In genomic region chr17:50426814-50427787, GRCh38 we compare ENCODE assay signal across 8 cellular contexts. TPM values are rescaled to one million over a fixed set of nuclear protein-coding genes. Genes with fewer than 3 reads are reported as not detected.
DNase-seq lines count a peak whose midpoint lies in the region; ATAC-seq and TF ChIP-seq lines count a peak whose summit lies in the region.

No MANE protein-coding gene starts in this region.

- H2AFZ ChIP-seq in OCI-LY1 (ENCODE audit: low read length) = no peak overlapping the region

- H3K79me2 ChIP-seq in OCI-LY1 (ENCODE audit: insufficient read depth, low read length) = no peaks in the 10 kb centered on the region

- peak overlapping the region; percentile 64 for H3K9ac ChIP-seq in OCI-LY1 (ENCODE audit: low read length)

- H3K4me2 ChIP-seq in OCI-LY1 (ENCODE audit: low read length) = peak overlapping the region; percentile 95

- H3K4me1 Mint-ChIP-seq in activated naive CD8-positive, alpha-beta T cell (ENCODE audit: low read depth) = peaks cover 20% of the 10 kb centered on the region

- no peaks in the 10 kb centered on the region for H4K20me1 ChIP-seq in OCI-LY1 (ENCODE audit: insufficient read depth, low read length)

- H3K4me3 ChIP-seq in OCI-LY1 (ENCODE audit: low read depth, low read length, poor library complexity, severe bottlenecking) = peak overlapping the region; percentile 60
- H3K4me3 ChIP-seq in right cardiac atrium (ENCODE audit: low read length) = peak overlapping the region; percentile 92
- peak overlapping the region; percentile 66 for H3K4me3 ChIP-seq in retinal pigment epithelial cell (ENCODE audit: low read length)

- no peak for DNase-seq in AG09319 (ENCODE audit: extremely low read depth, low read depth)
- peak; percentile 28 for DNase-seq in GM19240 (ENCODE audit: insufficient read length, low spot score)
- DNase-seq in right cardiac atrium = peak; percentile 28 to 70 (median 57)
- DNase-seq in retinal pigment epithelial cell (ENCODE audit: low read depth) = no peak
- DNase-seq in NCI-H2107 (lab: John Stamatoyannopoulos, UW) = no peak

- no peaks in the 10 kb centered on the region for H3K36me3 Mint-ChIP-seq in activated naive CD8-positive, alpha-beta T cell

- 18% methylated on average over 4 of the region's 4 CpGs for WGBS in right cardiac atrium

- no peaks in the 10 kb centered on the region for H3F3A ChIP-seq in OCI-LY1 (ENCODE audit: insufficient read depth, low read length)

- no peaks in the 10 kb centered on the region for H3K9me2 ChIP-seq in OCI-LY1 (ENCODE audit: low read depth, low read length)

- no peaks in the 10 kb centered on the region for H3K9me3 ChIP-seq in OCI-LY1 (ENCODE audit: low read length)
- no peaks in the 10 kb centered on the region for H3K9me3 ChIP-seq in right cardiac atrium (ENCODE audit: control insufficient read depth, low read length)

- H3K27me3 Mint-ChIP-seq in activated naive CD8-positive, alpha-beta T cell = no peaks in the 10 kb centered on the region

- H3K27ac ChIP-seq in OCI-LY1 (ENCODE audit: low read depth, low read length, poor library complexity, severe bottlenecking) (peak overlapping the region; percentile 50), right cardiac atrium (ENCODE audit: low read length) (peak overlapping the region; percentile 85)

- H3K27me3 ChIP-seq in OCI-LY1 (ENCODE audit: insufficient read depth, low read length) (no peaks in the 10 kb centered on the region), right cardiac atrium (ENCODE audit: control insufficient read depth, insufficient read depth) (no peaks in the 10 kb centered on the region)

- intact Hi-C loops in right cardiac atrium (cut with DNase I) = no loop called here

- H3K36me3 ChIP-seq in OCI-LY1 (ENCODE audit: insufficient read depth, low read length) = no peaks in the 10 kb centered on the region

- ATAC-seq in right cardiac atrium = peak; percentile 59 to 72
- ATAC-seq in GM18517 (IDR thresholded peaks at IDR 0.05; ENCODE audit: unreplicated experiment) = no peak

- TF ChIP-seq CTCF in AG09319 (IDR thresholded peaks at IDR 0.05; ENCODE audit: low read depth, low read length) = peak; percentile 16
- peak; percentile 71 for TF ChIP-seq CTCF in OCI-LY1 (IDR thresholded peaks at IDR 0.05; ENCODE audit: low read length)
- TF ChIP-seq CTCF in retinal pigment epithelial cell (conservative IDR thresholded peaks at IDR 0.05; ENCODE audit: low read depth, low read length) = peak; percentile 38

- peak overlapping the region; percentile 87 for H3K4me3 Mint-ChIP-seq in activated naive CD8-positive, alpha-beta T cell

- H3K4me1 ChIP-seq in OCI-LY1 (ENCODE audit: insufficient read depth, low read length, severe bottlenecking) = peaks cover 21% of the 10 kb centered on the region
- H3K4me1 ChIP-seq in right cardiac atrium (ENCODE audit: control insufficient read depth, insufficient read depth, low read length) = peaks cover 13% of the 10 kb centered on the region

- H3K9me3 Mint-ChIP-seq in activated naive CD8-positive, alpha-beta T cell (ENCODE audit: low read depth) = no peaks in the 10 kb centered on the region

- peak overlapping the region; percentile 67 for H3K27ac Mint-ChIP-seq in activated naive CD8-positive, alpha-beta T cell

RNA-seq across cellular contexts. Expression of gene ACSF2, which starts 1.1 kb away (rescaled TPM):
- 100 to 1,000 TPM in 2 of 4 donors, 10 to 100 TPM in 2; 61.1 to 112 (median 96.7) TPM for total RNA-seq in right cardiac atrium
- polyA plus RNA-seq in right cardiac atrium = 81.6 TPM

RNA-seq across cellular contexts. Expression of gene LRRC59, which starts 29.8 kb away (rescaled TPM):
- 10 to 100 TPM; 22.9 to 62.0 (median 33.3) TPM for total RNA-seq in right cardiac atrium
- polyA plus RNA-seq in right cardiac atrium = 22.0 TPM

RNA-seq across cellular contexts. Expression of gene CHAD, which starts 41.6 kb away (rescaled TPM):
- 1 to 10 TPM in 1 of 4 donors, under 1 TPM in 3; 0.34 to 1.1 (median 0.53) TPM for total RNA-seq in right cardiac atrium
- 0.57 TPM for polyA plus RNA-seq in right cardiac atrium

RNA-seq across cellular contexts. Expression of gene RSAD1, which starts 51.6 kb away (rescaled TPM):
- 10 to 100 TPM; 27.8 to 38.5 (median 32.3) TPM for total RNA-seq in right cardiac atrium
- 23.9 TPM for polyA plus RNA-seq in right cardiac atrium

RNA-seq across cellular contexts. Expression of gene EME1, which starts 54.1 kb away (rescaled TPM):
- total RNA-seq in right cardiac atrium = under 1 TPM in 2 of 4 donors, not detected in 2; 0.46 to 0.59 TPM
- 0.36 TPM for polyA plus RNA-seq in right cardiac atrium

Comparison
In these comparisons a context has a peak if more than half of its experiments do, and no peak if none do; other contexts are left out.
1. DNase-seq: peak in GM19240 (single experiment) and right cardiac atrium (3 of 3); none in AG09319 (single experiment), retinal pigment epithelial cell (single experiment) and NCI-H2107 (single experiment).
2. CTCF ChIP-seq: peak in every context shown above with its lines; median percentile 71 in OCI-LY1; 38 in retinal pigment epithelial cell; 16 in AG09319.
3. Peak in every context shown above with its lines, with median percentiles within 50 percentile points of each other: H3K4me3 ChIP-seq.